Comparison of ENCODE assay signal across 19 cellular contexts in genomic region chr7:33814400-33814799, GRCh38.
DNase-seq lines count a peak whose midpoint lies in the region; ATAC-seq and TF ChIP-seq lines count a peak whose summit lies in the region.
"Had no signal": no experiment of that assay in that cellular context is flagged by ENCODE, and none has a peak within 500 bp of the region (broad histone marks: within the 10 kb centered on the region; RNA-seq: fewer than 3 reads in every experiment).

No MANE protein-coding gene starts in this region.

- no peak overlapping the region for H4K91ac ChIP-seq in mesenchymal stem cell (ENCODE audit: low read length)

- H3K27me3 ChIP-seq in SK-N-SH (ENCODE audit: insufficient read depth) = no peaks in the 10 kb centered on the region
- no peaks in the 10 kb centered on the region for H3K27me3 ChIP-seq in esophagus muscularis mucosa
- H3K27me3 ChIP-seq in mesenchymal stem cell (ENCODE audit: control insufficient read depth in 1 of 2, insufficient read depth in 1 of 2, low read length in 2 of 2) = no peaks in the 10 kb centered on the region
- H3K27me3 ChIP-seq in vagina = no peaks in the 10 kb centered on the region
- H3K27me3 ChIP-seq in brain microvascular endothelial cell (replicated peaks) = no peaks in the 10 kb centered on the region
- H3K27me3 ChIP-seq: SJSA1 had no signal

- H3K36me3 ChIP-seq in SK-N-SH (replicated peaks in 1 of 2; ENCODE audit: control insufficient read depth in 1 of 2, insufficient read depth in 2 of 2, low read length in 1 of 2) = no peaks in the 10 kb centered on the region
- H3K36me3 ChIP-seq in esophagus muscularis mucosa = no peaks in the 10 kb centered on the region
- H3K36me3 ChIP-seq in mesenchymal stem cell (ENCODE audit: control insufficient read depth in 1 of 2, insufficient read depth in 2 of 2, low read depth in 1 of 2, low read length in 2 of 2) = no peaks in the 10 kb centered on the region
- H3K36me3 ChIP-seq in vagina = no peaks in the 10 kb centered on the region
- H3K36me3 ChIP-seq in brain microvascular endothelial cell (replicated peaks) = no peaks in the 10 kb centered on the region
- H3K36me3 ChIP-seq: SJSA1 had no signal

- TF ChIP-seq RAD21 in SK-N-SH (IDR thresholded peaks at IDR 0.05; ENCODE audit: low read length) = no peak

- WGBS in SK-N-SH (ENCODE audit: low lambda C conversion rate) = 66% methylated on average over 6 of the region's 6 CpGs
- WGBS in esophagus muscularis mucosa = 71% methylated on average over 6 of the region's 6 CpGs
- WGBS in mesenchymal stem cell = 94% methylated on average over 5 of the region's 6 CpGs

- TF ChIP-seq CTCF in SK-N-SH (IDR thresholded peaks at IDR 0.05) (no peak), esophagus muscularis mucosa (IDR thresholded peaks at IDR 0.05) (no peak), vagina (IDR thresholded peaks at IDR 0.05) (no peak), brain microvascular endothelial cell (IDR thresholded peaks at IDR 0.05; ENCODE audit: low read depth, low read length, missing control alignments) (no peak)

- H3K4me3 ChIP-seq in SK-N-SH (ENCODE audit: low read depth in 2 of 2, low read length in 1 of 2) (no peak overlapping the region), esophagus muscularis mucosa (peak overlapping the region in 3 of 4 donors; percentile 15 to 25 (median 15)), mesenchymal stem cell (ENCODE audit: insufficient read depth in 1 of 2, low read depth in 1 of 2, low read length in 2 of 2) (peak overlapping the region in 1 of 2 experiments; percentile 52), vagina (peak overlapping the region; percentile 19 to 37), brain microvascular endothelial cell (ENCODE audit: low read depth, low read length) (no peak overlapping the region)
- H3K4me3 ChIP-seq: SJSA1 had no signal

- no peaks in the 10 kb centered on the region for H4K20me1 ChIP-seq in SK-N-SH (ENCODE audit: insufficient read depth)

- H3K9me3 ChIP-seq in SK-N-SH (peaks cover 6% of the 10 kb centered on the region), esophagus muscularis mucosa (peaks cover 0 to under 1% (median 0%) of the 10 kb centered on the region in 4 donors), mesenchymal stem cell (ENCODE audit: control insufficient read depth, low read length) (no peaks in the 10 kb centered on the region), vagina (no peaks in the 10 kb centered on the region)
- H3K9me3 ChIP-seq: SJSA1 had no signal

- H3K27ac ChIP-seq in SK-N-SH (ENCODE audit: low read depth in 2 of 2, low read length in 1 of 2) (no peak overlapping the region), esophagus muscularis mucosa (replicated peaks in 1 of 4) (peak overlapping the region in 1 of 4 donors; percentile 13), mesenchymal stem cell (ENCODE audit: low read length, poor library complexity, severe bottlenecking) (no peak overlapping the region), vagina (no peak overlapping the region), brain microvascular endothelial cell (no peak overlapping the region)
- H3K27ac ChIP-seq: 22Rv1, SJSA1 had no signal

- no peak for TF ChIP-seq EP300 in SK-N-SH (IDR thresholded peaks at IDR 0.05; ENCODE audit: borderline replicate concordance in 1 of 2, low read depth in 1 of 2, low read length in 1 of 2)
- TF ChIP-seq EP300 in esophagus muscularis mucosa (IDR thresholded peaks at IDR 0.05) = no peak

- H2BK120ac ChIP-seq in mesenchymal stem cell (ENCODE audit: low read depth, low read length) = no peak overlapping the region

- H3K9me2 ChIP-seq in SK-N-SH = 0 out of 2 replicates have a peak, but pooled peaks cover 4% of the 10 kb centered on the region

- no peak overlapping the region for H2BK5ac ChIP-seq in mesenchymal stem cell (ENCODE audit: low read depth, low read length, poor library complexity, severe bottlenecking)

- POLR2A ChIA-PET in SK-N-SH (lab: Yijun Ruan, JAX) = no interaction called here

- TF ChIP-seq POLR2A in esophagus muscularis mucosa (IDR thresholded peaks at IDR 0.05; ENCODE audit: low read depth) (no peak), vagina (IDR thresholded peaks at IDR 0.05) (no peak)

- CTCF ChIA-PET in SK-N-SH (lab: Yijun Ruan, JAX) = no interaction called here

- no peak for ATAC-seq in SK-N-SH treated with all-trans-retinoic acid at 6 μM for 48 hours

- H2BK12ac ChIP-seq in mesenchymal stem cell (ENCODE audit: low read length in 2 of 2) = no peak overlapping the region

- H4K8ac ChIP-seq in mesenchymal stem cell (ENCODE audit: low read length) = no peak overlapping the region

- H3K9ac ChIP-seq in SK-N-SH (no peak overlapping the region), mesenchymal stem cell (ENCODE audit: low read length) (peak overlapping the region; percentile 77)

- H3K4me2 ChIP-seq in SK-N-SH (peak overlapping the region; percentile 14; the same call in 1 of the 2 replicates), mesenchymal stem cell (ENCODE audit: low read length, poor library complexity, severe bottlenecking) (no peak overlapping the region)

- no peaks in the 10 kb centered on the region for H3F3A ChIP-seq in SK-N-SH (replicated peaks; ENCODE audit: insufficient read depth)

- DNase-seq in SK-N-SH (no peak), esophagus muscularis mucosa (ENCODE audit: extremely low spot score) (peak; percentile 17), mesenchymal stem cell (no peak), vagina (ENCODE audit: extremely low spot score in 2 of 2) (no peak), brain microvascular endothelial cell (no peak), cortex of kidney (lab: John Stamatoyannopoulos, UW) (no peak)
- no peak for DNase-seq in stimulated activated CD4-positive, alpha-beta T cell treated with anti-CD3 and anti-CD28 coated beads, Interleukin-2, amount 100 ng/mL, for 48 hours
- DNase-seq: activated CD4-positive, alpha-beta T cell treated with anti-CD3 and anti-CD28 coated beads for 4 hours; activated naive CD4-positive, alpha-beta T cell treated with anti-CD3 and anti-CD28 coated beads for 36 hours; caudate nucleus; CD4-positive, alpha-beta memory T cell; Kasumi-1; NCI-H1417 treated with DMSO at 0.1 percent for 48 hours; NCI-H226; stimulated activated CD4-positive, alpha-beta T cell treated with anti-CD3 and anti-CD28 coated beads, Interleukin-15, amount 100 ng/mL, for 24 hours; T1000 had no signal

- H3K14ac ChIP-seq in mesenchymal stem cell (ENCODE audit: low read length in 2 of 2) = no peak overlapping the region

- in situ Hi-C loops in brain microvascular endothelial cell (cut with HindIII; ENCODE audit: low pct_ligation_motif_present, low sequenced_read_pairs) = no loop called here

- no peak overlapping the region for H3K23ac ChIP-seq in mesenchymal stem cell (ENCODE audit: low read length in 2 of 2)

- H3K4ac ChIP-seq in mesenchymal stem cell (ENCODE audit: low read depth in 1 of 2, low read length in 2 of 2) = no peak overlapping the region

- intact Hi-C loops in esophagus muscularis mucosa (cut with DNase I) (no loop called here), vagina (cut with DNase I) (no loop called here)

- H3K79me2 ChIP-seq in SK-N-SH (ENCODE audit: insufficient read depth) = no peaks in the 10 kb centered on the region

- H2AFZ ChIP-seq in SK-N-SH (ENCODE audit: low read depth) (peak overlapping the region; percentile 18; the same call in 1 of the 2 replicates), mesenchymal stem cell (ENCODE audit: low read depth, low read length) (no peak overlapping the region)

- H2BK15ac ChIP-seq in mesenchymal stem cell (ENCODE audit: low read depth, poor library complexity, severe bottlenecking) = no peak overlapping the region

- H3K79me1 ChIP-seq in mesenchymal stem cell (replicated peaks; ENCODE audit: low read length, poor library complexity, severe bottlenecking) = no peaks in the 10 kb centered on the region

- H2AK5ac ChIP-seq in mesenchymal stem cell (ENCODE audit: low read length, severe bottlenecking) = no peak overlapping the region

- H3K4me1 ChIP-seq in SK-N-SH (ENCODE audit: control insufficient read depth in 1 of 2, insufficient read depth in 2 of 2, low read depth in 1 of 2, low read length in 1 of 2) (peaks cover 0 to 3% of the 10 kb centered on the region in 2 experiments; a peak in 1 of 4 replicates), esophagus muscularis mucosa (no peaks in the 10 kb centered on the region), mesenchymal stem cell (ENCODE audit: control insufficient read depth, insufficient read depth, low read depth, low read length) (no peaks in the 10 kb centered on the region), vagina (no peaks in the 10 kb centered on the region)
- H3K4me1 ChIP-seq: SJSA1 had no signal

- no peak overlapping the region for H3K18ac ChIP-seq in mesenchymal stem cell (ENCODE audit: low read depth in 1 of 2, low read length in 2 of 2)

TF ChIP-seq in SK-N-SH, 30 proteins besides CTCF, POLR2A, EP300 and RAD21 (continues in another document):
- no peak for TF ChIP-seq GABPA (IDR thresholded peaks at IDR 0.05; ENCODE audit: low read depth)
- TF ChIP-seq JUND (IDR thresholded peaks at IDR 0.05) = no peak
- TF ChIP-seq NFIC (IDR thresholded peaks at IDR 0.05; ENCODE audit: borderline replicate concordance) = no peak
- no peak for TF ChIP-seq YY1 (IDR thresholded peaks at IDR 0.05; ENCODE audit: low read depth)
- TF ChIP-seq, protein P1, sequence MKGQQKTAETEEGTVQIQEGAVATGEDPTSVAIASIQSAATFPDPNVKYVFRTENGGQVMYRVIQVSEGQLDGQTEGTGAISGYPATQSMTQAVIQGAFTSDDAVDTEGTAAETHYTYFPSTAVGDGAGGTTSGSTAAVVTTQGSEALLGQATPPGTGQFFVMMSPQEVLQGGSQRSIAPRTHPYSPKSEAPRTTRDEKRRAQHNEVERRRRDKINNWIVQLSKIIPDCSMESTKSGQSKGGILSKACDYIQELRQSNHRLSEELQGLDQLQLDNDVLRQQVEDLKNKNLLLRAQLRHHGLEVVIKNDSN (IDR thresholded peaks at IDR 0.05; ENCODE audit: borderline replicate concordance, low read depth) = no peak
- no peak for TF ChIP-seq FOXM1 (IDR thresholded peaks at IDR 0.05; ENCODE audit: low read depth)
- TF ChIP-seq FOXJ3 (CRISPR knock-in tag; IDR thresholded peaks at IDR 0.05) = no peak

TF ChIP-seq in SK-N-SH treated with all-trans-retinoic acid at 6 μM for 48 hours, 23 proteins besides CTCF, POLR2A, EP300 and RAD21 (continues in another document):
- no peak for TF ChIP-seq CSDC2 (CRISPR knock-in tag; IDR thresholded peaks at IDR 0.05)
- TF ChIP-seq, protein P2, sequence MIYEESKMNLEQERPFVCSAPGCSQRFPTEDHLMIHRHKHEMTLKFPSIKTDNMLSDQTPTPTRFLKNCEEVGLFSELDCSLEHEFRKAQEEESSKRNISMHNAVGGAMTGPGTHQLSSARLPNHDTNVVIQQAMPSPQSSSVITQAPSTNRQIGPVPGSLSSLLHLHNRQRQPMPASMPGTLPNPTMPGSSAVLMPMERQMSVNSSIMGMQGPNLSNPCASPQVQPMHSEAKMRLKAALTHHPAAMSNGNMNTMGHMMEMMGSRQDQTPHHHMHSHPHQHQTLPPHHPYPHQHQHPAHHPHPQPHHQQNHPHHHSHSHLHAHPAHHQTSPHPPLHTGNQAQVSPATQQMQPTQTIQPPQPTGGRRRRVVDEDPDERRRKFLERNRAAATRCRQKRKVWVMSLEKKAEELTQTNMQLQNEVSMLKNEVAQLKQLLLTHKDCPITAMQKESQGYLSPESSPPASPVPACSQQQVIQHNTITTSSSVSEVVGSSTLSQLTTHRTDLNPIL (CRISPR knock-in tag; IDR thresholded peaks at IDR 0.05; ENCODE audit: low read depth) = no peak
- TF ChIP-seq ZNF565 (CRISPR knock-in tag; conservative IDR thresholded peaks at IDR 0.05; ENCODE audit: low read depth) = no peak

Comparison
In these comparisons a context has a peak if more than half of its experiments do, and no peak if none do; other contexts are left out.
1. H3K4me3 ChIP-seq: peak in esophagus muscularis mucosa (3 of 4) and vagina (2 of 2); none in SK-N-SH (0 of 2) and brain microvascular endothelial cell (single experiment).